Comparison of ENCODE assay signal across 31 cellular contexts in the genomic region with DNA sequence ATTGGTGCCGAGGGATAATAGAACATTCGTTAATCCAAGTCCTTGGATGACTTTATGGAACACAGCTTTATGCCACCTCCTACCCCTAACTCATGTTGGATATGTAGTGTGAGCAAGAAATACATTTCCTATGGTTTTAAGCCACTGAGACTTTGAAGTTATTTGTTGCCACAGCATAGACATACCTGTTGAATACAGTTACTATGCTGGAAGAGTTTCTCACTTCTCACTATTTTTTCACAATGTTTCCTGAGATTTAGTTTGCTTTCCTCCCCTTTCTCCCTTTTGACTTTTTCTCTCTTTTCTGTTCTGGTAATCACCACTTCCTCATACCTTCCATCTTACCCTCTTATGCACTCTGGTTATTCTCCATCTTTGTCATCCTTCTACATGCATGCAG.
"Had no signal": no experiment of that assay in that cellular context is flagged by ENCODE, and none has a peak within 500 bp of the region (broad histone marks: within the 10 kb centered on the region; RNA-seq: fewer than 3 reads in every experiment).

No MANE protein-coding gene starts in this region.

- H3K36me3 ChIP-seq: adrenal gland, brain microvascular endothelial cell, breast epithelium had no signal

- H3K4me3 ChIP-seq: adrenal gland, body of pancreas, breast epithelium had no signal

- H3K4me1 ChIP-seq: adrenal gland, body of pancreas, breast epithelium had no signal

- H3K27me3 ChIP-seq: adrenal gland, body of pancreas, brain microvascular endothelial cell, breast epithelium had no signal

- H3K9me3 ChIP-seq: body of pancreas, breast epithelium had no signal

- ATAC-seq: activated CD4-positive, alpha-beta T cell treated with anti-CD3 and anti-CD28 coated beads for 36 hours; activated CD4-positive, CD25-positive, alpha-beta regulatory T cell treated with anti-CD3 and anti-CD28 coated beads, Interleukin-2, amount 50 U/mL, for 24 hours; activated CD8-positive, alpha-beta T cell treated with anti-CD3 and anti-CD28 coated beads for 36 hours; activated naive CD4-positive, alpha-beta T cell treated with anti-CD3 and anti-CD28 coated beads, Interleukin-2, amount 50 U/mL, for 72 hours; activated T-cell treated with anti-CD3 and anti-CD28 coated beads, Interleukin-2, amount 50 U/mL, for 4 hours; body of pancreas; WTC11 had no signal

- DNase-seq: activated CD4-positive, alpha-beta memory T cell treated with anti-CD3 and anti-CD28 coated beads for 36 hours; activated CD4-positive, alpha-beta T cell treated with anti-CD3 and anti-CD28 coated beads for 1 hour; activated CD4-positive, alpha-beta T cell treated with anti-CD3 and anti-CD28 coated beads for 36 hours; activated CD4-positive, alpha-beta T cell treated with anti-CD3 and anti-CD28 coated beads for 48 hours; activated CD4-positive, alpha-beta T cell treated with anti-CD3 and anti-CD28 coated beads, Interleukin-2, amount 10 ng/mL, durations not matched to agents 7 days and 5 days; activated CD4-positive, CD25-positive, alpha-beta regulatory T cell; activated CD8-positive, alpha-beta memory T cell treated with anti-CD3 and anti-CD28 coated beads, Interleukin-2, amount 50 U/mL, for 4 hours; activated CD8-positive, alpha-beta T cell treated with anti-CD3 and anti-CD28 coated beads for 36 hours; activated effector memory CD4-positive, alpha-beta T cell treated with Interleukin-2 at 50 U/mL for 16 hours; activated gamma-delta T cell; activated naive CD4-positive, alpha-beta T cell treated with anti-CD3 and anti-CD28 coated beads, Interleukin-2, amount 10 ng/mL, durations not matched to agents 7 days and 5 days; activated naive CD4-positive, alpha-beta T cell treated with Interleukin-2 at 50 U/mL for 16 hours; activated naive CD8-positive, alpha-beta T cell treated with anti-CD3 and anti-CD28 coated beads for 36 hours; activated T-cell treated with anti-CD3 and anti-CD28 coated beads for 4 hours; activated T-cell treated with anti-CD3 and anti-CD28 coated beads, Interleukin-2, amount 50 U/mL, for 1 hour; activated T-cell treated with anti-CD3 and anti-CD28 coated beads, Interleukin-2, amount 50 U/mL, for 4 hours; activated T-cell treated with anti-CD3 and anti-CD28 coated beads, Interleukin-2, amount 50 U/mL, for 72 hours; adrenal gland; amniotic stem cell; aorta; body of pancreas; brain microvascular endothelial cell; central memory CD4-positive, alpha-beta T cell; T-helper 1 cell; T-helper 2 cell; T-helper 9 cell had no signal

- H3K27ac ChIP-seq: adrenal gland, body of pancreas, brain microvascular endothelial cell, breast epithelium, VCaP had no signal
